8 cellular contexts compared by ENCODE assay signal in genomic region chr9:114153761-114154596, GRCh38. TPM values are rescaled to one million over a fixed set of nuclear protein-coding genes. Genes with fewer than 3 reads are reported as not detected.
DNase-seq lines count a peak whose midpoint lies in the region; ATAC-seq, FAIRE-seq and TF ChIP-seq lines count a peak whose summit lies in the region.

No MANE protein-coding gene starts in this region.

- H4K20me1 ChIP-seq in endothelial cell of umbilical vein (replicated peaks; ENCODE audit: control insufficient read depth, extremely low read depth, insufficient read depth, low read length) (no peaks in the 10 kb centered on the region), neural cell (ENCODE audit: insufficient read depth) (no peaks in the 10 kb centered on the region)

- no peak for TF ChIP-seq POLR2A in endothelial cell of umbilical vein (IDR thresholded peaks at IDR 0.05; ENCODE audit: low read depth, low read length)

- H3K9ac ChIP-seq in endothelial cell of umbilical vein (replicated peaks; ENCODE audit: extremely low read depth, insufficient read depth, low read length), result no peak overlapping the region
- H3K9ac ChIP-seq in neural cell (ENCODE audit: low read length), result no peak overlapping the region

- H3K36me3 Mint-ChIP-seq in CD8-positive, alpha-beta memory T cell, result no peaks in the 10 kb centered on the region

- peak; percentile 33 for FAIRE-seq in endothelial cell of umbilical vein (lab: Jason Lieb, UNC)

- peak in 1 of 2 donors; percentile 31 for TF ChIP-seq CTCF in endothelial cell of umbilical vein (IDR thresholded peaks at IDR 0.05; ENCODE audit: extremely low read depth in 1 of 2, insufficient read depth in 1 of 2, low read depth in 1 of 2, low read length in 2 of 2)
- peak; percentile 37 for TF ChIP-seq CTCF in neural cell (IDR thresholded peaks at IDR 0.05; ENCODE audit: poor library complexity, severe bottlenecking)

- H3K4me3 ChIP-seq in CD8-positive, alpha-beta memory T cell (ENCODE audit: low read length), result no peak overlapping the region
- no peak overlapping the region for H3K4me3 ChIP-seq in endothelial cell of umbilical vein (replicated peaks in 1 of 3; ENCODE audit: insufficient read depth in 1 of 3, low read depth in 1 of 3, low read length in 3 of 3)
- peak overlapping the region; percentile 70 for H3K4me3 ChIP-seq in neural cell (ENCODE audit: low read length)

- no TSS peak for BruUV-seq in endothelial cell of umbilical vein (replicated peaks; lab: Mats Ljungman, UMichigan)

- peaks cover 10% of the 10 kb centered on the region for H3K4me1 ChIP-seq in CD8-positive, alpha-beta memory T cell (ENCODE audit: insufficient read depth, low read length)
- peaks cover 25% of the 10 kb centered on the region for H3K4me1 ChIP-seq in endothelial cell of umbilical vein (ENCODE audit: control insufficient read depth, extremely low read depth, insufficient read depth, low read length)

- peak overlapping the region in 2 of 8 donors; percentile 1 to 64 for H3K27ac Mint-ChIP-seq in CD8-positive, alpha-beta memory T cell

- H2AFZ ChIP-seq in endothelial cell of umbilical vein (ENCODE audit: low read depth, low read length) (no peak overlapping the region), neural cell (ENCODE audit: low read depth, low read length) (no peak overlapping the region)

- ATAC-seq in GM19328 (IDR thresholded peaks at IDR 0.05; ENCODE audit: unreplicated experiment), result no peak
- no peak for ATAC-seq in GM19455 (IDR thresholded peaks at IDR 0.05; ENCODE audit: unreplicated experiment)

- no peaks in the 10 kb centered on the region for H3K9me2 ChIP-seq in neural cell (ENCODE audit: insufficient read depth, low read length)

- H3K27ac ChIP-seq in CD8-positive, alpha-beta memory T cell (ENCODE audit: low read depth, low read length), result no peak overlapping the region
- H3K27ac ChIP-seq in endothelial cell of umbilical vein (ENCODE audit: insufficient read depth, low read depth, low read length) (no peak overlapping the region), neural cell (ENCODE audit: low read length) (no peak overlapping the region)

- H3K9me3 Mint-ChIP-seq in CD8-positive, alpha-beta memory T cell, result no peaks in the 10 kb centered on the region

- no peak for TF ChIP-seq EP300 in neural cell (conservative IDR thresholded peaks at IDR 0.05; ENCODE audit: poor library complexity, severe bottlenecking)

- intact Hi-C loops in endothelial cell of umbilical vein (cut with micrococcal nuclease), result loop anchor here (2.0 kb wide), 1 partner anchor 71 kb away; no protein-coding TSS in a partner anchor

- H3K9me1 ChIP-seq in endothelial cell of umbilical vein (replicated peaks; ENCODE audit: control insufficient read depth, extremely low read depth, insufficient read depth, low read length), result no peaks in the 10 kb centered on the region

- peak overlapping the region; percentile 2 for H3K4me2 ChIP-seq in endothelial cell of umbilical vein (ENCODE audit: insufficient read depth, low read length)
- peak overlapping the region; percentile 76 for H3K4me2 ChIP-seq in neural cell (ENCODE audit: low read length)

- no peak for DNase-seq in CD8-positive, alpha-beta memory T cell
- peak; percentile 69 to 87 for DNase-seq in NCI-H526 (lab: John Stamatoyannopoulos, UW)
- DNase-seq in endothelial cell of umbilical vein (ENCODE audit: low read depth, low spot score), result no peak
- DNase-seq in NCI-H1417 treated with DMSO at 0.1 percent for 48 hours (lab: John Stamatoyannopoulos, UW), result no peak
- no peak for DNase-seq in activated naive CD4-positive, alpha-beta T cell treated with Interleukin-2 at 50 U/mL for 16 hours

- H3K4me3 Mint-ChIP-seq in CD8-positive, alpha-beta memory T cell, result peak overlapping the region in 6 of 7 donors; percentile 33 to 85 (median 70)

- peaks cover 21 to 31% (median 21%) of the 10 kb centered on the region in 3 donors for H3K4me1 Mint-ChIP-seq in CD8-positive, alpha-beta memory T cell

- no peaks in the 10 kb centered on the region for H3K9me3 ChIP-seq in CD8-positive, alpha-beta memory T cell (ENCODE audit: low read length)
- H3K9me3 ChIP-seq in endothelial cell of umbilical vein (replicated peaks; ENCODE audit: control insufficient read depth, insufficient read depth, low read length) (no peaks in the 10 kb centered on the region), neural cell (ENCODE audit: low read length) (no peaks in the 10 kb centered on the region)

- POLR2A ChIA-PET in CD8-positive, alpha-beta memory T cell (lab: Charles Lee), result no interaction called here
- POLR2A ChIA-PET in endothelial cell of umbilical vein (lab: Charles Lee), result no interaction called here

- H3F3A ChIP-seq in neural cell (ENCODE audit: insufficient read depth, low read length, poor library complexity, severe bottlenecking), result no peaks in the 10 kb centered on the region

- dilution Hi-C loops in endothelial cell of umbilical vein (cut with MboI; ENCODE audit: extremely low pct_ligation_motif_present, low sequenced_read_pairs), result no loop called here

- H3K79me2 ChIP-seq in endothelial cell of umbilical vein (ENCODE audit: control insufficient read depth, insufficient read depth, low read length), result peaks cover 25% of the 10 kb centered on the region
- H3K79me2 ChIP-seq in neural cell (replicated peaks; ENCODE audit: insufficient read depth, low read length), result no peaks in the 10 kb centered on the region

- CTCF ChIA-PET in CD8-positive, alpha-beta memory T cell (lab: Charles Lee), result interaction anchor here (1.3 to 3.1 kb wide), 2 partner anchors 132 to 137 kb away, joined by 4 to 16 read pairs; no protein-coding TSS in a partner anchor
- CTCF ChIA-PET in endothelial cell of umbilical vein (lab: Charles Lee), result interaction anchor here (0.7 to 7.7 kb wide), 13 partner anchors 12 to 352 kb away, joined by 3 to 127 read pairs (median 13); no protein-coding TSS in a partner anchor

- H3K27me3 ChIP-seq in CD8-positive, alpha-beta memory T cell (ENCODE audit: insufficient read depth, low read length, poor library complexity, severe bottlenecking), result peaks cover 23% of the 10 kb centered on the region
- H3K27me3 ChIP-seq in endothelial cell of umbilical vein (ENCODE audit: control insufficient read depth in 2 of 2, insufficient read depth in 2 of 2, low read length in 2 of 2) (peaks cover 16 to 18% of the 10 kb centered on the region in 2 experiments), neural cell (ENCODE audit: insufficient read depth, low read depth, low read length) (peaks cover 45% of the 10 kb centered on the region)

- H3K27me3 Mint-ChIP-seq in CD8-positive, alpha-beta memory T cell, result peaks cover 36 to 59% of the 10 kb centered on the region in 2 donors

- no peak for TF ChIP-seq RAD21 in neural cell (conservative IDR thresholded peaks at IDR 0.05)

- H3K36me3 ChIP-seq in CD8-positive, alpha-beta memory T cell (ENCODE audit: insufficient read depth, low read length), result no peaks in the 10 kb centered on the region
- H3K36me3 ChIP-seq in endothelial cell of umbilical vein (ENCODE audit: control insufficient read depth in 2 of 2, extremely low read depth in 1 of 2, insufficient read depth in 2 of 2, low read length in 2 of 2) (no peaks in the 10 kb centered on the region), neural cell (ENCODE audit: insufficient read depth, low read length) (no peaks in the 10 kb centered on the region)

TF ChIP-seq in endothelial cell of umbilical vein, 7 proteins besides CTCF, POLR2A, EP300 and RAD21 (continues in another document):
- no peak for TF ChIP-seq MAX (IDR thresholded peaks at IDR 0.05; ENCODE audit: insufficient read depth, insufficient read length)
- TF ChIP-seq GATA2 (IDR thresholded peaks at IDR 0.05; ENCODE audit: insufficient read depth, insufficient read length, low read depth, low read length), result no peak
- peak; percentile 93 for TF ChIP-seq EZH2 (IDR thresholded peaks at IDR 0.05; ENCODE audit: borderline replicate concordance, low read depth, low read length, severe bottlenecking)

TF ChIP-seq in neural cell, 6 proteins besides CTCF, POLR2A, EP300 and RAD21:
- TF ChIP-seq POLR2AphosphoS5 (IDR thresholded peaks at IDR 0.05) (no peak), MXI1 (conservative IDR thresholded peaks at IDR 0.05; ENCODE audit: poor library complexity, severe bottlenecking) (peak; percentile 78)

RNA-seq across cellular contexts. Expression of gene COL27A1, which starts 1.4 kb away (rescaled TPM):
- 1 to 10 TPM in 1 of 2 experiments, under 1 TPM in 1; 0.86 to 1.6 TPM for total RNA-seq in CD8-positive, alpha-beta memory T cell
- polyA plus RNA-seq in CD8-positive, alpha-beta memory T cell, result not detected
- 48.6 and 49.1 TPM in 2 replicates for total RNA-seq in endothelial cell of umbilical vein
- 14.7 and 14.9 TPM in 2 replicates for polyA plus RNA-seq in endothelial cell of umbilical vein
- polyA plus RNA-seq in endothelial cell of umbilical vein (2011; cell fraction: cytosol; rRNA removed), result 5.1 and 7.1 TPM in 2 replicates
- polyA plus RNA-seq in endothelial cell of umbilical vein (2011; cell fraction: nucleus; rRNA removed), result 147 and 157 TPM in 2 replicates
- polyA plus RNA-seq in endothelial cell of umbilical vein (2012), result 30.8 and 37.0 TPM in 2 replicates
- polyA minus RNA-seq in endothelial cell of umbilical vein, result 17.6 and 18.7 TPM in 2 replicates
- polyA minus RNA-seq in endothelial cell of umbilical vein (2011; cell fraction: cytosol; rRNA and poly(A)+ RNA removed), result 1.4 TPM
- 54.5 and 60.8 TPM in 2 replicates for polyA minus RNA-seq in endothelial cell of umbilical vein (2011; cell fraction: nucleus; rRNA and poly(A)+ RNA removed)
- polyA plus RNA-seq in neural cell, result 0.04 and 0.25 TPM in 2 replicates
- polyA minus RNA-seq in neural cell, result 0.12 and 0.24 TPM in 2 replicates

RNA-seq across cellular contexts. Expression of gene KIF12, which starts 54.9 kb away (rescaled TPM):
- total RNA-seq in CD8-positive, alpha-beta memory T cell, result not detected
- not detected for polyA plus RNA-seq in CD8-positive, alpha-beta memory T cell
- 0.51 and 0.97 TPM in 2 replicates for total RNA-seq in endothelial cell of umbilical vein
- 0.46 and 0.88 TPM in 2 replicates for polyA plus RNA-seq in endothelial cell of umbilical vein
- 0.27 and 0.39 TPM in 2 replicates for polyA plus RNA-seq in endothelial cell of umbilical vein (2011; cell fraction: cytosol; rRNA removed)
- polyA plus RNA-seq in endothelial cell of umbilical vein (2011; cell fraction: nucleus; rRNA removed), result 2.7 and 4.0 TPM in 2 replicates
- polyA plus RNA-seq in endothelial cell of umbilical vein (2012), result 0.95 and 4.5 TPM in 2 replicates
- 0.15 and 1.4 TPM in 2 replicates for polyA minus RNA-seq in endothelial cell of umbilical vein
- polyA minus RNA-seq in endothelial cell of umbilical vein (2011; cell fraction: cytosol; rRNA and poly(A)+ RNA removed), result not detected
- polyA minus RNA-seq in endothelial cell of umbilical vein (2011; cell fraction: nucleus; rRNA and poly(A)+ RNA removed), result 0.19 and 0.82 TPM in 2 replicates
- polyA plus RNA-seq in neural cell, result 0.14 TPM in 1 of 2 replicates, not detected in the other
- not detected in 2 replicates for polyA minus RNA-seq in neural cell

Comparison
In these comparisons a context has a peak if more than half of its experiments do, and no peak if none do; other contexts are left out.
1. DNase-seq: peak in NCI-H526 (2 of 2); none in CD8-positive, alpha-beta memory T cell (0 of 5), endothelial cell of umbilical vein (single experiment), NCI-H1417 treated with DMSO at 0.1 percent for 48 hours (single experiment) and activated naive CD4-positive, alpha-beta T cell treated with Interleukin-2 at 50 U/mL for 16 hours (single experiment).